ENCODE assay signal across 1 cellular context in the genomic region with DNA sequence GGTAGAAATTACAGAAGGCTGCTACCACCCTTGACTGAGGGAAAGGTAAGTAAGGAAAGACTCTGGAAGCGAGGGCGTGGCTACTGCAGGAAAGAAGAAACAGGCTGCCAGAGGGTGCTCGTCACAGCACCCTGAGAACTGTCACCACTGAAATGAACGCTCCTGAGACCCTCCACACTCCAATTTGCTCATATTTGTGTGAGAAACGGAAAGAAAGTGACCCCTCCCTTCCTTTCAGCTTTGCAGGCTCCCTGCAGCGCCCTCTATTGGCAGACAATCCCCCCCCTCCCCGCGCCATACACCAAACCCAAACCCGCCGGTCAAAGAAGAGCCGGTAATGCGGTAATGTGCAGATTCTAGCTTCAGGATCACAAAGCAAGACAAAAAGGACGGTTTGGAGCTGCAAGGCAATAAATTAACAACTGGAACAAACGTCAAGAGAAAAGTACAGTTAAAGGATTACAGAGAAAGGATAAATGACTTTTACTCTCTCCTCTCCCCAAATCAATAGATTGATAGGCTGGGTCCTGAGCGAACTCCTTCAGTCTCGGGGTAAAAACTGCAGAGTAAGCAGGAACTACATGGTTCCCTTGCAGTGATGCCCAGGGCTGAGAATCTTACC.
A peak's percentile ranks its signal among the peaks of the same experiment; 100 is the strongest.
TF ChIP-seq lines count a peak whose summit lies in the region.

No MANE protein-coding gene starts in this region.

TF ChIP-seq in K562, 482 proteins besides CTCF, POLR2A, EP300 and RAD21 (continued from another document and continues in another):
- TF ChIP-seq, protein P1, sequence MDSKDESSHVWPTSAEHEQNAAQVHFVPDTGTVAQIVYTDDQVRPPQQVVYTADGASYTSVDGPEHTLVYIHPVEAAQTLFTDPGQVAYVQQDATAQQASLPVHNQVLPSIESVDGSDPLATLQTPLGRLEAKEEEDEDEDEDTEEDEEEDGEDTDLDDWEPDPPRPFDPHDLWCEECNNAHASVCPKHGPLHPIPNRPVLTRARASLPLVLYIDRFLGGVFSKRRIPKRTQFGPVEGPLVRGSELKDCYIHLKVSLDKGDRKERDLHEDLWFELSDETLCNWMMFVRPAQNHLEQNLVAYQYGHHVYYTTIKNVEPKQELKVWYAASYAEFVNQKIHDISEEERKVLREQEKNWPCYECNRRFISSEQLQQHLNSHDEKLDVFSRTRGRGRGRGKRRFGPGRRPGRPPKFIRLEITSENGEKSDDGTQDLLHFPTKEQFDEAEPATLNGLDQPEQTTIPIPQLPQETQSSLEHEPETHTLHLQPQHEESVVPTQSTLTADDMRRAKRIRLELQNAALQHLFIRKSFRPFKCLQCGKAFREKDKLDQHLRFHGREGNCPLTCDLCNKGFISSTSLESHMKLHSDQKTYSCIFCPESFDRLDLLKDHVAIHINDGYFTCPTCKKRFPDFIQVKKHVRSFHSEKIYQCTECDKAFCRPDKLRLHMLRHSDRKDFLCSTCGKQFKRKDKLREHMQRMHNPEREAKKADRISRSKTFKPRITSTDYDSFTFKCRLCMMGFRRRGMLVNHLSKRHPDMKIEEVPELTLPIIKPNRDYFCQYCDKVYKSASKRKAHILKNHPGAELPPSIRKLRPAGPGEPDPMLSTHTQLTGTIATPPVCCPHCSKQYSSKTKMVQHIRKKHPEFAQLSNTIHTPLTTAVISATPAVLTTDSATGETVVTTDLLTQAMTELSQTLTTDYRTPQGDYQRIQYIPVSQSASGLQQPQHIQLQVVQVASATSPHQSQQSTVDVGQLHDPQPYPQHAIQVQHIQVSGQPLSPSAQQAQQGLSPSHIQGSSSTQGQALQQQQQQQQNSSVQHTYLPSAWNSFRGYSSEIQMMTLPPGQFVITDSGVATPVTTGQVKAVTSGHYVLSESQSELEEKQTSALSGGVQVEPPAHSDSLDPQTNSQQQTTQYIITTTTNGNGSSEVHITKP (IDR thresholded peaks at IDR 0.05; ENCODE audit: partially characterized antibody) = peak; percentile 88
- no peak for TF ChIP-seq NFXL1 (CRISPR knock-in tag; IDR thresholded peaks at IDR 0.05)
- TF ChIP-seq, protein P2, sequence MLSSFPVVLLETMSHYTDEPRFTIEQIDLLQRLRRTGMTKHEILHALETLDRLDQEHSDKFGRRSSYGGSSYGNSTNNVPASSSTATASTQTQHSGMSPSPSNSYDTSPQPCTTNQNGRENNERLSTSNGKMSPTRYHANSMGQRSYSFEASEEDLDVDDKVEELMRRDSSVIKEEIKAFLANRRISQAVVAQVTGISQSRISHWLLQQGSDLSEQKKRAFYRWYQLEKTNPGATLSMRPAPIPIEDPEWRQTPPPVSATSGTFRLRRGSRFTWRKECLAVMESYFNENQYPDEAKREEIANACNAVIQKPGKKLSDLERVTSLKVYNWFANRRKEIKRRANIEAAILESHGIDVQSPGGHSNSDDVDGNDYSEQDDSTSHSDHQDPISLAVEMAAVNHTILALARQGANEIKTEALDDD (IDR thresholded peaks at IDR 0.05) = no peak
- peak; percentile 64; the same call in 1 of the 2 replicates for TF ChIP-seq CC2D1A (IDR thresholded peaks at IDR 0.05)
- TF ChIP-seq, protein P3, sequence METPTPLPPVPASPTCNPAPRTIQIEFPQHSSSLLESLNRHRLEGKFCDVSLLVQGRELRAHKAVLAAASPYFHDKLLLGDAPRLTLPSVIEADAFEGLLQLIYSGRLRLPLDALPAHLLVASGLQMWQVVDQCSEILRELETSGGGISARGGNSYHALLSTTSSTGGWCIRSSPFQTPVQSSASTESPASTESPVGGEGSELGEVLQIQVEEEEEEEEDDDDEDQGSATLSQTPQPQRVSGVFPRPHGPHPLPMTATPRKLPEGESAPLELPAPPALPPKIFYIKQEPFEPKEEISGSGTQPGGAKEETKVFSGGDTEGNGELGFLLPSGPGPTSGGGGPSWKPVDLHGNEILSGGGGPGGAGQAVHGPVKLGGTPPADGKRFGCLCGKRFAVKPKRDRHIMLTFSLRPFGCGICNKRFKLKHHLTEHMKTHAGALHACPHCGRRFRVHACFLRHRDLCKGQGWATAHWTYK (CRISPR knock-in tag; IDR thresholded peaks at IDR 0.05) = no peak
- no peak for TF ChIP-seq POLR3A (IDR thresholded peaks at IDR 0.05; ENCODE audit: borderline replicate concordance, extremely low read depth, insufficient read depth, insufficient read length)
- TF ChIP-seq SRSF3 (IDR thresholded peaks at IDR 0.05; ENCODE audit: insufficient read depth, low read length) = no peak
- TF ChIP-seq ARHGAP35 (IDR thresholded peaks at IDR 0.05; ENCODE audit: partially characterized antibody) = no peak
- TF ChIP-seq, protein P4, sequence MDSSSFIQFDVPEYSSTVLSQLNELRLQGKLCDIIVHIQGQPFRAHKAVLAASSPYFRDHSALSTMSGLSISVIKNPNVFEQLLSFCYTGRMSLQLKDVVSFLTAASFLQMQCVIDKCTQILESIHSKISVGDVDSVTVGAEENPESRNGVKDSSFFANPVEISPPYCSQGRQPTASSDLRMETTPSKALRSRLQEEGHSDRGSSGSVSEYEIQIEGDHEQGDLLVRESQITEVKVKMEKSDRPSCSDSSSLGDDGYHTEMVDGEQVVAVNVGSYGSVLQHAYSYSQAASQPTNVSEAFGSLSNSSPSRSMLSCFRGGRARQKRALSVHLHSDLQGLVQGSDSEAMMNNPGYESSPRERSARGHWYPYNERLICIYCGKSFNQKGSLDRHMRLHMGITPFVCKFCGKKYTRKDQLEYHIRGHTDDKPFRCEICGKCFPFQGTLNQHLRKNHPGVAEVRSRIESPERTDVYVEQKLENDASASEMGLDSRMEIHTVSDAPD (CRISPR knock-in tag; IDR thresholded peaks at IDR 0.05) = no peak
- TF ChIP-seq, protein P5, sequence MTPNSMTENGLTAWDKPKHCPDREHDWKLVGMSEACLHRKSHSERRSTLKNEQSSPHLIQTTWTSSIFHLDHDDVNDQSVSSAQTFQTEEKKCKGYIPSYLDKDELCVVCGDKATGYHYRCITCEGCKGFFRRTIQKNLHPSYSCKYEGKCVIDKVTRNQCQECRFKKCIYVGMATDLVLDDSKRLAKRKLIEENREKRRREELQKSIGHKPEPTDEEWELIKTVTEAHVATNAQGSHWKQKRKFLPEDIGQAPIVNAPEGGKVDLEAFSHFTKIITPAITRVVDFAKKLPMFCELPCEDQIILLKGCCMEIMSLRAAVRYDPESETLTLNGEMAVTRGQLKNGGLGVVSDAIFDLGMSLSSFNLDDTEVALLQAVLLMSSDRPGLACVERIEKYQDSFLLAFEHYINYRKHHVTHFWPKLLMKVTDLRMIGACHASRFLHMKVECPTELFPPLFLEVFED (CRISPR knock-in tag; conservative IDR thresholded peaks at IDR 0.05) = no peak
- no peak for TF ChIP-seq STAT5B (CRISPR knock-in tag; IDR thresholded peaks at IDR 0.05)
- no peak for TF ChIP-seq KAT2B (IDR thresholded peaks at IDR 0.05; ENCODE audit: low read depth, low read length)
- TF ChIP-seq MXI1 (IDR thresholded peaks at IDR 0.05; ENCODE audit: low read depth, low read length) = no peak
- TF ChIP-seq ZNF707 (CRISPR knock-in tag; conservative IDR thresholded peaks at IDR 0.05) = no peak
- no peak for TF ChIP-seq BRF2 (IDR thresholded peaks at IDR 0.05; ENCODE audit: borderline replicate concordance, insufficient read depth, insufficient read length)
- TF ChIP-seq FOSL1 (tag; conservative IDR thresholded peaks at IDR 0.05) = no peak
- peak; percentile 38; the same call in 1 of the 2 replicates for TF ChIP-seq ZBTB7A (IDR thresholded peaks at IDR 0.05; ENCODE audit: borderline replicate concordance, control insufficient read depth, low read depth, low read length)
- no peak for TF ChIP-seq ZBTB43 (CRISPR knock-in tag; IDR thresholded peaks at IDR 0.05)
- peak; percentile 72 for TF ChIP-seq SMC3 (conservative IDR thresholded peaks at IDR 0.05; ENCODE audit: insufficient read depth, low read depth, low read length)
- no peak for TF ChIP-seq TARDBP (IDR thresholded peaks at IDR 0.05)
- TF ChIP-seq NRF1 (conservative IDR thresholded peaks at IDR 0.05 in 1 of 2, IDR thresholded peaks at IDR 0.05 in 1 of 2) = no peak
- TF ChIP-seq ZNF140 (CRISPR knock-in tag; IDR thresholded peaks at IDR 0.05) = no peak
- TF ChIP-seq NFIC (IDR thresholded peaks at IDR 0.05) = no peak
- TF ChIP-seq ZKSCAN1 (IDR thresholded peaks at IDR 0.05; ENCODE audit: low read depth, low read length) = no peak
- no peak for TF ChIP-seq U2AF2 (optimal IDR thresholded peaks at IDR 0.05; ENCODE audit: low read depth, low read length)
- no peak for TF ChIP-seq XRCC4 (IDR thresholded peaks at IDR 0.05; ENCODE audit: extremely low read depth, insufficient read depth, insufficient read length)
- no peak for TF ChIP-seq PRPF4 (IDR thresholded peaks at IDR 0.05; ENCODE audit: insufficient read depth, low read depth, low read length, poor library complexity, severe bottlenecking)
- TF ChIP-seq, protein P6, sequence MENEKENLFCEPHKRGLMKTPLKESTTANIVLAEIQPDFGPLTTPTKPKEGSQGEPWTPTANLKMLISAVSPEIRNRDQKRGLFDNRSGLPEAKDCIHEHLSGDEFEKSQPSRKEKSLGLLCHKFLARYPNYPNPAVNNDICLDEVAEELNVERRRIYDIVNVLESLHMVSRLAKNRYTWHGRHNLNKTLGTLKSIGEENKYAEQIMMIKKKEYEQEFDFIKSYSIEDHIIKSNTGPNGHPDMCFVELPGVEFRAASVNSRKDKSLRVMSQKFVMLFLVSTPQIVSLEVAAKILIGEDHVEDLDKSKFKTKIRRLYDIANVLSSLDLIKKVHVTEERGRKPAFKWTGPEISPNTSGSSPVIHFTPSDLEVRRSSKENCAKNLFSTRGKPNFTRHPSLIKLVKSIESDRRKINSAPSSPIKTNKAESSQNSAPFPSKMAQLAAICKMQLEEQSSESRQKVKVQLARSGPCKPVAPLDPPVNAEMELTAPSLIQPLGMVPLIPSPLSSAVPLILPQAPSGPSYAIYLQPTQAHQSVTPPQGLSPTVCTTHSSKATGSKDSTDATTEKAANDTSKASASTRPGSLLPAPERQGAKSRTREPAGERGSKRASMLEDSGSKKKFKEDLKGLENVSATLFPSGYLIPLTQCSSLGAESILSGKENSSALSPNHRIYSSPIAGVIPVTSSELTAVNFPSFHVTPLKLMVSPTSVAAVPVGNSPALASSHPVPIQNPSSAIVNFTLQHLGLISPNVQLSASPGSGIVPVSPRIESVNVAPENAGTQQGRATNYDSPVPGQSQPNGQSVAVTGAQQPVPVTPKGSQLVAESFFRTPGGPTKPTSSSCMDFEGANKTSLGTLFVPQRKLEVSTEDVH (IDR thresholded peaks at IDR 0.05; ENCODE audit: low read depth, partially characterized antibody) = no peak
- TF ChIP-seq JUND (IDR thresholded peaks at IDR 0.05; ENCODE audit: borderline replicate concordance, low read depth, low read length) = no peak
- no peak for TF ChIP-seq JUND (tag; IDR thresholded peaks at IDR 0.05; ENCODE audit: borderline replicate concordance, low read depth, low read length)
- TF ChIP-seq, protein P7, sequence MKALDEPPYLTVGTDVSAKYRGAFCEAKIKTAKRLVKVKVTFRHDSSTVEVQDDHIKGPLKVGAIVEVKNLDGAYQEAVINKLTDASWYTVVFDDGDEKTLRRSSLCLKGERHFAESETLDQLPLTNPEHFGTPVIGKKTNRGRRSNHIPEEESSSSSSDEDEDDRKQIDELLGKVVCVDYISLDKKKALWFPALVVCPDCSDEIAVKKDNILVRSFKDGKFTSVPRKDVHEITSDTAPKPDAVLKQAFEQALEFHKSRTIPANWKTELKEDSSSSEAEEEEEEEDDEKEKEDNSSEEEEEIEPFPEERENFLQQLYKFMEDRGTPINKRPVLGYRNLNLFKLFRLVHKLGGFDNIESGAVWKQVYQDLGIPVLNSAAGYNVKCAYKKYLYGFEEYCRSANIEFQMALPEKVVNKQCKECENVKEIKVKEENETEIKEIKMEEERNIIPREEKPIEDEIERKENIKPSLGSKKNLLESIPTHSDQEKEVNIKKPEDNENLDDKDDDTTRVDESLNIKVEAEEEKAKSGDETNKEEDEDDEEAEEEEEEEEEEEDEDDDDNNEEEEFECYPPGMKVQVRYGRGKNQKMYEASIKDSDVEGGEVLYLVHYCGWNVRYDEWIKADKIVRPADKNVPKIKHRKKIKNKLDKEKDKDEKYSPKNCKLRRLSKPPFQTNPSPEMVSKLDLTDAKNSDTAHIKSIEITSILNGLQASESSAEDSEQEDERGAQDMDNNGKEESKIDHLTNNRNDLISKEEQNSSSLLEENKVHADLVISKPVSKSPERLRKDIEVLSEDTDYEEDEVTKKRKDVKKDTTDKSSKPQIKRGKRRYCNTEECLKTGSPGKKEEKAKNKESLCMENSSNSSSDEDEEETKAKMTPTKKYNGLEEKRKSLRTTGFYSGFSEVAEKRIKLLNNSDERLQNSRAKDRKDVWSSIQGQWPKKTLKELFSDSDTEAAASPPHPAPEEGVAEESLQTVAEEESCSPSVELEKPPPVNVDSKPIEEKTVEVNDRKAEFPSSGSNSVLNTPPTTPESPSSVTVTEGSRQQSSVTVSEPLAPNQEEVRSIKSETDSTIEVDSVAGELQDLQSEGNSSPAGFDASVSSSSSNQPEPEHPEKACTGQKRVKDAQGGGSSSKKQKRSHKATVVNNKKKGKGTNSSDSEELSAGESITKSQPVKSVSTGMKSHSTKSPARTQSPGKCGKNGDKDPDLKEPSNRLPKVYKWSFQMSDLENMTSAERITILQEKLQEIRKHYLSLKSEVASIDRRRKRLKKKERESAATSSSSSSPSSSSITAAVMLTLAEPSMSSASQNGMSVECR (CRISPR knock-in tag; IDR thresholded peaks at IDR 0.05) = no peak
- no peak for TF ChIP-seq ESRRB (CRISPR knock-in tag; IDR thresholded peaks at IDR 0.05; ENCODE audit: borderline replicate concordance)
- TF ChIP-seq HDAC1 (IDR thresholded peaks at IDR 0.05) = no peak
- TF ChIP-seq ZSCAN29 (IDR thresholded peaks at IDR 0.05) = no peak
- no peak for TF ChIP-seq BACH1 (tag; IDR thresholded peaks at IDR 0.05)
- no peak for TF ChIP-seq PHTF2 (CRISPR knock-in tag; IDR thresholded peaks at IDR 0.05)
- TF ChIP-seq MAFF (IDR thresholded peaks at IDR 0.05; ENCODE audit: low read length) = peak; percentile 64
- no peak for TF ChIP-seq ARNT (IDR thresholded peaks at IDR 0.05)
- TF ChIP-seq ZNF586 (CRISPR knock-in tag; conservative IDR thresholded peaks at IDR 0.05) = no peak
